Comparison of ENCODE assay signal across 1 cellular context in genomic region chr1:9180077-9180819, GRCh38.
TF ChIP-seq lines count a peak whose summit lies in the region.

No MANE protein-coding gene starts in this region.

TF ChIP-seq in HepG2, 621 proteins besides CTCF, POLR2A, EP300 and RAD21 (continued from another document and continues in another):
- TF ChIP-seq ZNF318 (CRISPR knock-in tag; IDR thresholded peaks at IDR 0.05) (no peak), ZMYM2 (CRISPR knock-in tag; IDR thresholded peaks at IDR 0.05) (peak; percentile 32; the same call in 1 of the 2 replicates), SALL2 (CRISPR knock-in tag; IDR thresholded peaks at IDR 0.05) (no peak), KDM1A (CRISPR knock-in tag; IDR thresholded peaks at IDR 0.05) (peak; percentile 51; the same call in 1 of the 2 replicates), HNF1B (CRISPR knock-in tag; IDR thresholded peaks at IDR 0.05) (peak; percentile 16; the same call in 1 of the 2 replicates), KDM2A (CRISPR knock-in tag; IDR thresholded peaks at IDR 0.05; ENCODE audit: borderline replicate concordance, low read depth) (0 out of 2 replicates have a peak, but pooled peaks have one; percentile 7), KDM6A (CRISPR knock-in tag; IDR thresholded peaks at IDR 0.05; ENCODE audit: low read depth) (no peak), ZNF790 (CRISPR knock-in tag; IDR thresholded peaks at IDR 0.05; ENCODE audit: borderline replicate concordance) (no peak), ZBTB39 (CRISPR knock-in tag; IDR thresholded peaks at IDR 0.05) (no peak), ONECUT2 (CRISPR knock-in tag; IDR thresholded peaks at IDR 0.05) (peak; percentile 80), PRMT3 (CRISPR knock-in tag; IDR thresholded peaks at IDR 0.05; ENCODE audit: borderline replicate concordance, low read depth) (no peak), ARID2 (CRISPR knock-in tag; IDR thresholded peaks at IDR 0.05; ENCODE audit: borderline replicate concordance) (no peak), FOXK1 (CRISPR knock-in tag; IDR thresholded peaks at IDR 0.05; ENCODE audit: borderline replicate concordance, low read depth) (no peak), TBP (CRISPR knock-in tag; IDR thresholded peaks at IDR 0.05) (no peak), FOXP4 (CRISPR knock-in tag; IDR thresholded peaks at IDR 0.05) (0 out of 2 replicates have a peak, but pooled peaks have one; percentile 55), FOSL2 (CRISPR knock-in tag; IDR thresholded peaks at IDR 0.05) (peak; percentile 92), CREM (IDR thresholded peaks at IDR 0.05) (peak; percentile 23; the same call in 1 of the 2 replicates), CREM (CRISPR knock-in tag; IDR thresholded peaks at IDR 0.05) (no peak), HOMEZ (CRISPR knock-in tag; IDR thresholded peaks at IDR 0.05; ENCODE audit: low read depth) (peak; percentile 10; the same call in 1 of the 2 replicates), ZNF563 (CRISPR knock-in tag; IDR thresholded peaks at IDR 0.05) (no peak)
- TF ChIP-seq, protein P1, sequence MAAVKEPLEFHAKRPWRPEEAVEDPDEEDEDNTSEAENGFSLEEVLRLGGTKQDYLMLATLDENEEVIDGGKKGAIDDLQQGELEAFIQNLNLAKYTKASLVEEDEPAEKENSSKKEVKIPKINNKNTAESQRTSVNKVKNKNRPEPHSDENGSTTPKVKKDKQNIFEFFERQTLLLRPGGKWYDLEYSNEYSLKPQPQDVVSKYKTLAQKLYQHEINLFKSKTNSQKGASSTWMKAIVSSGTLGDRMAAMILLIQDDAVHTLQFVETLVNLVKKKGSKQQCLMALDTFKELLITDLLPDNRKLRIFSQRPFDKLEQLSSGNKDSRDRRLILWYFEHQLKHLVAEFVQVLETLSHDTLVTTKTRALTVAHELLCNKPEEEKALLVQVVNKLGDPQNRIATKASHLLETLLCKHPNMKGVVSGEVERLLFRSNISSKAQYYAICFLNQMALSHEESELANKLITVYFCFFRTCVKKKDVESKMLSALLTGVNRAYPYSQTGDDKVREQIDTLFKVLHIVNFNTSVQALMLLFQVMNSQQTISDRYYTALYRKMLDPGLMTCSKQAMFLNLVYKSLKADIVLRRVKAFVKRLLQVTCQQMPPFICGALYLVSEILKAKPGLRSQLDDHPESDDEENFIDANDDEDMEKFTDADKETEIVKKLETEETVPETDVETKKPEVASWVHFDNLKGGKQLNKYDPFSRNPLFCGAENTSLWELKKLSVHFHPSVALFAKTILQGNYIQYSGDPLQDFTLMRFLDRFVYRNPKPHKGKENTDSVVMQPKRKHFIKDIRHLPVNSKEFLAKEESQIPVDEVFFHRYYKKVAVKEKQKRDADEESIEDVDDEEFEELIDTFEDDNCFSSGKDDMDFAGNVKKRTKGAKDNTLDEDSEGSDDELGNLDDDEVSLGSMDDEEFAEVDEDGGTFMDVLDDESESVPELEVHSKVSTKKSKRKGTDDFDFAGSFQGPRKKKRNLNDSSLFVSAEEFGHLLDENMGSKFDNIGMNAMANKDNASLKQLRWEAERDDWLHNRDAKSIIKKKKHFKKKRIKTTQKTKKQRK (IDR thresholded peaks at IDR 0.05; ENCODE audit: low read length): no peak
- TF ChIP-seq, protein P2, sequence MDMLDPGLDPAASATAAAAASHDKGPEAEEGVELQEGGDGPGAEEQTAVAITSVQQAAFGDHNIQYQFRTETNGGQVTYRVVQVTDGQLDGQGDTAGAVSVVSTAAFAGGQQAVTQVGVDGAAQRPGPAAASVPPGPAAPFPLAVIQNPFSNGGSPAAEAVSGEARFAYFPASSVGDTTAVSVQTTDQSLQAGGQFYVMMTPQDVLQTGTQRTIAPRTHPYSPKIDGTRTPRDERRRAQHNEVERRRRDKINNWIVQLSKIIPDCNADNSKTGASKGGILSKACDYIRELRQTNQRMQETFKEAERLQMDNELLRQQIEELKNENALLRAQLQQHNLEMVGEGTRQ (IDR thresholded peaks at IDR 0.05; ENCODE audit: low read depth, low read length): no peak
- TF ChIP-seq, protein P2 (CRISPR knock-in tag; IDR thresholded peaks at IDR 0.05; ENCODE audit: borderline replicate concordance): no peak
